ENCODE assay signal across 8 cellular contexts in the genomic region with DNA sequence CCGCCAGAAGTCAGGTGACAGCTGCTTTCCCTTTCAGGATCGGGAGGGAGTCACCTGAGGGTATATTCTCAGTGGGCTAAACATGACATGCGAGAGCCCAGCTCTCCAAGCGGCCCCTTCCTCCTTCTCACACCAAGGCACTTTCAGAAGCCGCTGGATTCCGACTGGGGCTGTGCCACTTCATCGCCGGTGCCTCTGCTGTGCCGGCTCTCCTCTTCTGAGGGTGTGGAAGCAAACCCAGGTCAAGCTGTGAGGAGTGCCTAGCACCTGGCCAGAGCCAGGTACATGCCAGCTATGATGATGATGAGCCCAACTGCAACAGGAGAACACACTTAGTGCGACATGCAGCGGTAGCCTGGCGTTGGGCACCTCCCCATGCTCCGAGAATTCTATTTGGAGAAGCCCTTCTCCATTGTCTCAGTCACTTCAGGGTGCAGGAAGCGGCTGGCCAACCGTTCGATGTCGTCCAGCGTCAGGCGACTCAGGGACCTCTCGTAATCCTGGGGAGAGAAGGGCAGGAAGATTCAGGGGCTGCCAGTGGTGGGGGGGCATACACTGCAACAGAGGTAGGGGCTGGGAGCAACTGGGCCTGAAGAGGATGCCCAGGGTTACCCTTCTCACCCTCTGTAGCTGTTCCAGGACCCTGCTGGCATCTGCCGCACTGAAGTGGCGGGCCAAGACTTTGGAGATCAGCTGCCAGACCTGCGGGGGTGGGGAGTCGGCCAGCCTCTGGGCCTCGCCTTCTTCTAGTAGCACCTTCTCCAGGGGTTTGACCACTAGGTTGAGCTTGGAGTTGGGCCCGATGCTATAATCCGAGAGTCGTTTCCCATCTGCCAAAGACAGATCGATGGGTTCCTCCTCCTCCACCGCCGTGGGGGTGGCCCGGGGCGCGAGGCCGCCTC. TPM values are rescaled to one million over a fixed set of nuclear protein-coding genes. Genes with fewer than 3 reads are reported as not detected.
A peak's percentile ranks its signal among the peaks of the same experiment; 100 is the strongest.
DNase-seq lines count a peak whose midpoint lies in the region; ATAC-seq and TF ChIP-seq lines count a peak whose summit lies in the region.

No MANE protein-coding gene starts in this region.

- H2AFZ ChIP-seq in mammary epithelial cell (ENCODE audit: low read depth, low read length), result peak overlapping the region; percentile 20

- H3K9me3 ChIP-seq in mammary epithelial cell (replicated peaks; ENCODE audit: insufficient read depth, low read length) (no peaks in the 10 kb centered on the region), mucosa of rectum (ENCODE audit: control insufficient read depth in 2 of 2, low read length in 2 of 2) (no peaks in the 10 kb centered on the region)

- ATAC-seq in GM18873 (IDR thresholded peaks at IDR 0.05; ENCODE audit: low FRiP score, unreplicated experiment), result no peak
- no peak for ATAC-seq in GM21381 (IDR thresholded peaks at IDR 0.05; ENCODE audit: unreplicated experiment)

- DNase-seq in AG04449 (ENCODE audit: low read depth, low spot score) (no peak), HL-60 (ENCODE audit: low read depth in 1 of 2, low spot score in 1 of 2) (no peak), mammary epithelial cell (no peak), AG08395 (ENCODE audit: low spot score) (no peak), GDM1 (lab: John Stamatoyannopoulos, UW) (no peak)

- POLR2A ChIA-PET in AG04449 (lab: Yijun Ruan, JAX), result interaction anchor here (0.6 to 1.1 kb wide), 4 partner anchors 12 to 87 kb away, joined by 3 read pairs; a partner anchor contains a TSS

- in situ Hi-C loops in mammary epithelial cell (cut with MboI; ENCODE audit: low sequenced_read_pairs in 2 of 2), result no loop called here

- intact Hi-C loops in mammary epithelial cell (cut with micrococcal nuclease), result loop anchor here (1.0 kb wide), 1 partner anchor 27 kb away; a partner anchor contains a TSS

- H3K36me3 ChIP-seq in mammary epithelial cell (ENCODE audit: insufficient read depth, low read length) (no peaks in the 10 kb centered on the region), mucosa of rectum (ENCODE audit: control insufficient read depth in 2 of 2, insufficient read depth in 2 of 2, low read length in 2 of 2) (peaks cover 0 to 5% of the 10 kb centered on the region in 2 donors)

- no peaks in the 10 kb centered on the region for H3K27me3 ChIP-seq in HL-60 (ENCODE audit: insufficient read depth, poor library complexity, severe bottlenecking)
- no peaks in the 10 kb centered on the region for H3K27me3 ChIP-seq in mammary epithelial cell (ENCODE audit: insufficient read depth, low read length)
- peaks cover 0 to 3% of the 10 kb centered on the region in 2 donors for H3K27me3 ChIP-seq in mucosa of rectum (ENCODE audit: control insufficient read depth in 2 of 2, insufficient read depth in 2 of 2, low read length in 2 of 2)

- CTCF ChIA-PET in AG04449 (lab: Yijun Ruan, JAX) (interaction anchor here (1.0 to 2.5 kb wide), 3 partner anchors 9 to 51 kb away, joined by 4 to 9 read pairs (median 5); no protein-coding TSS in a partner anchor), mammary epithelial cell (lab: Charles Lee; ENCODE audit: low non-redundant PET) (interaction anchor here (0.7 kb wide), 2 partner anchors 47 to 112 kb away, joined by 3 to 5 read pairs; no protein-coding TSS in a partner anchor)

- H3K4me2 ChIP-seq in mammary epithelial cell (ENCODE audit: insufficient read depth, low read depth, low read length), result peak overlapping the region; percentile 83

- dilution Hi-C loops in mammary epithelial cell (cut with HindIII; ENCODE audit: low sequenced_read_pairs), result no loop called here

- H3K4me1 ChIP-seq in mammary epithelial cell (ENCODE audit: insufficient read depth, low read length) (peaks cover 7% of the 10 kb centered on the region), mucosa of rectum (ENCODE audit: control insufficient read depth in 2 of 2, insufficient read depth in 2 of 2, low read length in 2 of 2) (peaks cover 19 to 21% of the 10 kb centered on the region in 2 donors)

- H3K79me2 ChIP-seq in mammary epithelial cell (ENCODE audit: insufficient read depth, low read length), result peaks cover 35% of the 10 kb centered on the region

- WGBS in mammary epithelial cell (ENCODE audit: low coverage, missing lambda C conversion rate), result 67% methylated on average over 11 of the region's 35 CpGs

- H3K27ac ChIP-seq in HL-60 (replicated peaks) (peak overlapping the region; percentile 80), mammary epithelial cell (ENCODE audit: insufficient read depth, low read depth, low read length) (no peak overlapping the region), mucosa of rectum (ENCODE audit: low read depth in 2 of 2, low read length in 2 of 2) (peak overlapping the region; percentile 71 to 76)

- TF ChIP-seq CTCF in AG04449 (IDR thresholded peaks at IDR 0.05; ENCODE audit: insufficient read depth, low read length, missing control alignments), result no peak
- no peak for TF ChIP-seq CTCF in HL-60 (IDR thresholded peaks at IDR 0.05; ENCODE audit: insufficient read depth, low read length)
- no peak for TF ChIP-seq CTCF in mammary epithelial cell (conservative IDR thresholded peaks at IDR 0.05 in 1 of 2, IDR thresholded peaks at IDR 0.05 in 1 of 2; ENCODE audit: extremely low read depth in 1 of 2, insufficient read depth in 1 of 2, low read depth in 1 of 2, low read length in 2 of 2)

- no peaks in the 10 kb centered on the region for H4K20me1 ChIP-seq in mammary epithelial cell (ENCODE audit: insufficient read depth, low read length)

- H3K9ac ChIP-seq in mammary epithelial cell (ENCODE audit: insufficient read depth, low read length), result peak overlapping the region; percentile 7
- peak overlapping the region; percentile 65 to 75 for H3K9ac ChIP-seq in mucosa of rectum (ENCODE audit: low read depth in 1 of 2, low read length in 2 of 2)

- H3K4me3 ChIP-seq in AG04449 (ENCODE audit: low read depth, low read length) (peak overlapping the region; percentile 63), HL-60 (replicated peaks; ENCODE audit: insufficient read depth, low read length) (peak overlapping the region; percentile 59), mammary epithelial cell (replicated peaks in 1 of 3; ENCODE audit: insufficient read depth in 1 of 3, low read depth in 2 of 3, low read length in 3 of 3) (peak overlapping the region; percentile 43 to 63 (median 61)), mucosa of rectum (ENCODE audit: low read length in 2 of 2) (peak overlapping the region; percentile 65)

- BruUV-seq in mammary epithelial cell (replicated peaks; lab: Mats Ljungman, UMichigan), result no TSS peak

RNA-seq across cellular contexts. Expression of a gene that starts 1.0 kb away (rescaled TPM):
- total RNA-seq in mammary epithelial cell, result 10 to 100 TPM; 30.5 to 33.2 TPM
- 36.6 TPM for polyA plus RNA-seq in mammary epithelial cell
- polyA minus RNA-seq in mammary epithelial cell, result 21.6 TPM

RNA-seq across cellular contexts. Expression of a gene that starts 5.0 kb away (rescaled TPM):
- 10 to 100 TPM; 27.2 to 29.6 TPM for total RNA-seq in mammary epithelial cell
- 29.3 TPM for polyA plus RNA-seq in mammary epithelial cell
- polyA minus RNA-seq in mammary epithelial cell, result 20.1 TPM

RNA-seq across cellular contexts. Expression of a gene that starts 6.3 kb away (rescaled TPM):
- total RNA-seq in mammary epithelial cell, result 1 to 10 TPM; 5.3 to 6.5 TPM
- 7.3 TPM for polyA plus RNA-seq in mammary epithelial cell
- not detected for polyA minus RNA-seq in mammary epithelial cell

RNA-seq across cellular contexts. Expression of a gene that starts 27.3 kb away (rescaled TPM):
- 10 to 100 TPM; 21.2 to 56.9 TPM for total RNA-seq in mammary epithelial cell
- polyA plus RNA-seq in mammary epithelial cell, result 29.4 TPM
- 55.2 TPM for polyA minus RNA-seq in mammary epithelial cell

RNA-seq across cellular contexts. Expression of a gene that starts 30.6 kb away (rescaled TPM):
- 10 to 100 TPM; 24.3 to 41.4 TPM for total RNA-seq in mammary epithelial cell
- 29.2 TPM for polyA plus RNA-seq in mammary epithelial cell
- polyA minus RNA-seq in mammary epithelial cell, result 9.1 TPM
